In the genomic region with DNA sequence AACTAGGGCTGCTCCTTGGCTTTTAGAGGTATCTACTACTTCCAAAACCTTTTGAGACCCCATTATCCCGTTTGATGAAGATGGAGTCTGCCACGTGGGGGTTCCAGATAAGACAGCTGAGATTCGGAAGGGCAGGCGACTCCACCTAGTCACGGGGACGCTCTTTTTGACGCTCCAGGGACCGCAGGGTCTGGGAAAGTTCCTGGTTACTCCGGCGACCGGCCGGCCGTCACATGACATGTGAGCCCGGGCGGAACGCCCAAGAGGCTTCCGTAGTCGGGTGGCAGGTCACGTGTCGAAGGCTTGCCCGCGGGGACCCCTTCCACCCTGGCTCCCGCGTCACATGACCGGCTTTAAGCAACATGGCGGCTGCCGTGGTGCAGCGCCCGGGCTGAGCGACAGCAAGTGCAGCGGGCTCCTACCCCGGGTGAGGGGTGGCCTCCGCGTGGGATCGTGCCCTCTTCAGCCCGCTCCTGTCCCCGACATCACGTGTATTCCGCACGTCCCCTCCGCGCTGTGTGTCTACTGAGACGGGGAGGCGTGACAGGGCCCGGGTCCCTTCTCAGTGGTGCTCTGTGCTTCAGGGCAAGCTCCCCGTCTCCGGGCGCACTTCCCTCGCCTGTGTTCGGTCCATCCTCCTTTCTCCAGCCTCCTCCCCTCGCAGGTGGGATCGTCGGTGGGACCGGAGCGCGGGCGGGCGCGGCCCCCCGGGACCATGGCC, we compare ENCODE assay signal across 8 cellular contexts. TPM values are rescaled to one million over a fixed set of nuclear protein-coding genes. Genes with fewer than 3 reads are reported as not detected.
DNase-seq lines count a peak whose midpoint lies in the region; ATAC-seq, FAIRE-seq and TF ChIP-seq lines count a peak whose summit lies in the region.

A gene with protein sequence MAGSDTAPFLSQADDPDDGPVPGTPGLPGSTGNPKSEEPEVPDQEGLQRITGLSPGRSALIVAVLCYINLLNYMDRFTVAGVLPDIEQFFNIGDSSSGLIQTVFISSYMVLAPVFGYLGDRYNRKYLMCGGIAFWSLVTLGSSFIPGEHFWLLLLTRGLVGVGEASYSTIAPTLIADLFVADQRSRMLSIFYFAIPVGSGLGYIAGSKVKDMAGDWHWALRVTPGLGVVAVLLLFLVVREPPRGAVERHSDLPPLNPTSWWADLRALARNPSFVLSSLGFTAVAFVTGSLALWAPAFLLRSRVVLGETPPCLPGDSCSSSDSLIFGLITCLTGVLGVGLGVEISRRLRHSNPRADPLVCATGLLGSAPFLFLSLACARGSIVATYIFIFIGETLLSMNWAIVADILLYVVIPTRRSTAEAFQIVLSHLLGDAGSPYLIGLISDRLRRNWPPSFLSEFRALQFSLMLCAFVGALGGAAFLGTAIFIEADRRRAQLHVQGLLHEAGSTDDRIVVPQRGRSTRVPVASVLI (plus strand): TSS at position 342 of the 721 bp plus-strand sequence. CDS start 374 bp downstream, at position 716.

- no peaks in the 10 kb centered on the region for H3K9me3 ChIP-seq in left ventricle myocardium inferior (replicated peaks)

- intact Hi-C loops in left ventricle myocardium inferior (cut with micrococcal nuclease), result no loop called here

- H3K36me3 Mint-ChIP-seq in T-helper 1 cell treated with Interleukin-12 subunit alpha and Interleukin-12 subunit beta and Interleukin-4 antibody, amounts not matched to agents 30 μg/mL and 1 μg/mL, for 36 hours (ENCODE audit: low read depth), result peaks cover 10% of the 10 kb centered on the region
- peaks cover 2% of the 10 kb centered on the region for H3K36me3 Mint-ChIP-seq in progenitor cell of endocrine pancreas (ENCODE audit: insufficient read depth)

- peak within 1 kb of the TSS; percentile 96 for H3K4me3 Mint-ChIP-seq in T-helper 1 cell treated with Interleukin-12 subunit alpha and Interleukin-12 subunit beta and Interleukin-4 antibody, amounts not matched to agents 30 μg/mL and 1 μg/mL, for 36 hours
- H3K4me3 Mint-ChIP-seq in progenitor cell of endocrine pancreas (ENCODE audit: low read depth), result peak within 1 kb of the TSS; percentile 90

- peak within 1 kb of the TSS; percentile 92 for H3K27ac Mint-ChIP-seq in T-helper 1 cell treated with Interleukin-12 subunit alpha and Interleukin-12 subunit beta and Interleukin-4 antibody, amounts not matched to agents 30 μg/mL and 1 μg/mL, for 36 hours
- peak within 1 kb of the TSS; percentile 97 for H3K27ac Mint-ChIP-seq in progenitor cell of endocrine pancreas

- peak within 1 kb of the TSS; percentile 89 for H3K27ac ChIP-seq in left ventricle myocardium inferior (replicated peaks)

- no peaks in the 10 kb centered on the region for H3K27me3 ChIP-seq in left ventricle myocardium inferior (ENCODE audit: low read depth)

- ATAC-seq in HG02870 (IDR thresholded peaks at IDR 0.05; ENCODE audit: unreplicated experiment), result peak; percentile 81

- DNase-seq in GM12891 (ENCODE audit: insufficient read length, low spot score) (peak; percentile 99), NCI-H1694 (lab: John Stamatoyannopoulos, UW) (peak; percentile 85), amniotic stem cell (lab: John Stamatoyannopoulos, UW) (peak; percentile 94), left ventricle myocardium inferior (peak; percentile 98), progenitor cell of endocrine pancreas (ENCODE audit: low spot score, unreplicated experiment) (peak; percentile 89), ureter (ENCODE audit: low spot score) (peak; percentile 99)

- peak; percentile 82 for TF ChIP-seq POLR2A in GM12891 (IDR thresholded peaks at IDR 0.05; ENCODE audit: low read depth, low read length)

- peaks cover 33% of the 10 kb centered on the region for H3K4me1 Mint-ChIP-seq in T-helper 1 cell treated with Interleukin-12 subunit alpha and Interleukin-12 subunit beta and Interleukin-4 antibody, amounts not matched to agents 30 μg/mL and 1 μg/mL, for 36 hours (ENCODE audit: low read depth)
- peaks cover 9% of the 10 kb centered on the region for H3K4me1 Mint-ChIP-seq in progenitor cell of endocrine pancreas (ENCODE audit: low read depth)

- H3K4me1 ChIP-seq in left ventricle myocardium inferior, result peaks cover 28% of the 10 kb centered on the region

- peaks cover 30% of the 10 kb centered on the region for H3K36me3 ChIP-seq in left ventricle myocardium inferior

- H3K9me3 Mint-ChIP-seq in T-helper 1 cell treated with Interleukin-12 subunit alpha and Interleukin-12 subunit beta and Interleukin-4 antibody, amounts not matched to agents 30 μg/mL and 1 μg/mL, for 36 hours, result no peaks in the 10 kb centered on the region
- H3K9me3 Mint-ChIP-seq in progenitor cell of endocrine pancreas (ENCODE audit: low read depth), result no peaks in the 10 kb centered on the region

- H3K27me3 Mint-ChIP-seq in T-helper 1 cell treated with Interleukin-12 subunit alpha and Interleukin-12 subunit beta and Interleukin-4 antibody, amounts not matched to agents 30 μg/mL and 1 μg/mL, for 36 hours (ENCODE audit: low read depth), result no peaks in the 10 kb centered on the region
- no peaks in the 10 kb centered on the region for H3K27me3 Mint-ChIP-seq in progenitor cell of endocrine pancreas

- peak; percentile 89 for FAIRE-seq in GM12891 (lab: Jason Lieb, UNC)

- no peak for TF ChIP-seq CTCF in left ventricle myocardium inferior (IDR thresholded peaks at IDR 0.05; ENCODE audit: borderline replicate concordance)
- TF ChIP-seq CTCF in progenitor cell of endocrine pancreas (IDR thresholded peaks at IDR 0.05; ENCODE audit: unreplicated experiment), result no peak

- peak within 1 kb of the TSS; percentile 96 for H3K4me3 ChIP-seq in left ventricle myocardium inferior

TF ChIP-seq in GM12891, 5 proteins besides CTCF, POLR2A, EP300 and RAD21:
- no peak for TF ChIP-seq SPI1 (IDR thresholded peaks at IDR 0.05; ENCODE audit: low read depth, low read length)
- peak; percentile 58 for TF ChIP-seq POU2F2 (IDR thresholded peaks at IDR 0.05; ENCODE audit: low read depth, low read length)
- peak; percentile 42; the same call in 1 of the 2 replicates for TF ChIP-seq POLR2AphosphoS5 (IDR thresholded peaks at IDR 0.05; ENCODE audit: low read depth, low read length)
- peak; percentile 99 for TF ChIP-seq PAX5 (IDR thresholded peaks at IDR 0.05; ENCODE audit: insufficient read depth, low read length, severe bottlenecking)
- peak; percentile 92 for TF ChIP-seq TAF1 (IDR thresholded peaks at IDR 0.05; ENCODE audit: low read depth, low read length)

RNA-seq across cellular contexts. Expression of the gene that starts here (rescaled TPM):
- 11.5 TPM for polyA plus RNA-seq in GM12891 (2012; ENCODE audit: low read depth, missing spikeins)
- 16.5 TPM for total RNA-seq in left ventricle myocardium inferior
- total RNA-seq in progenitor cell of endocrine pancreas, result 36.6 and 41.1 TPM in 2 replicates
- total RNA-seq in ureter, result 23.9 TPM

Comparison
In these comparisons a context has a peak if more than half of its experiments do, and no peak if none do; other contexts are left out.
1. Peak in every context shown above with its lines: DNase-seq, ATAC-seq, H3K4me3 ChIP-seq and H3K27ac ChIP-seq.